8 cellular contexts compared by ENCODE assay signal in the genomic region with DNA sequence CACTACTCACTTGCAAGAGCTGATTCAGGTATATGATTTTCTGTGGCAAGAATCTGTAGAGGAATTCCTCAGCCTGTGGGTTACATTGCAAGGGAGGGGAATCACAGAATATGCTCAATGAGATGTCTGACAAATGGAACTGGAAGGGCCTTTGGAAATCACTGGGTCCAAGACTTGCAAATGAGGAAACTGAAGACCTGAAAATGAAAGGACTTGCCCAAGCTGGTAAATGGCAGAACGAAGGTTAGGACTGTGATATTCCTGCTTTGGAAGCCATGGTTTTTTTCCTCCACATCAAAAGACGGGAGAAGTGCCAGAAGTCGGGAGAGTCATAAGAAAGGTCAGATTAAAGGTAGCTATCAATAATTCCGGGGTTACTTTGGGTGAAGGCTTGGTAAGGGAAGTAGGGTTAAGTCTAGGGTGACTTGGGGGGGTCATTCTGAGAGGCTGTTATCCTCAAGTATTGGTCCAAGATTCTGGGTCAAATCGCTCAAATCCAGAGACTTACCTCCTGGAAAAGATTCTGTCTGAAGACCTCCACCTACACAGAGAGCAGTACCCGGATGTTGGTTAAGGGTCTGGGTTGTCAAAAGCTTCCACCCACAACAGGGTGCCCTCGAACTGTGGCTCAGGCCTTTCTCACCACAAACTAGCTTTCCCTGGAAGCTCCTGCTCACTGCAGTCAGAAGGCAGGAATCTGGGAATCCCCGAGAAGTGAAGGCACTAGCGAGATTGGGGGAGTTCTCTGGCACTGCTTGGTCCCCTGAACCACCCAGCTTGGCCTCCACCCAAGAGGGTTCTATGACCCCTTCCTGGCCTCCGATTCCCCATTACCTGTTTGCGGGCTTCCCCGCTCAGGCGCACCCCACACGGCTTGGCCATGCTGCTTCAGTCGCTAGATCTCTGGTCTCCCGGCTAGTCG. TPM values are rescaled to one million over a fixed set of nuclear protein-coding genes. Genes with fewer than 3 reads are reported as not detected.
DNase-seq lines count a peak whose midpoint lies in the region; ATAC-seq and TF ChIP-seq lines count a peak whose summit lies in the region.

A gene with protein sequence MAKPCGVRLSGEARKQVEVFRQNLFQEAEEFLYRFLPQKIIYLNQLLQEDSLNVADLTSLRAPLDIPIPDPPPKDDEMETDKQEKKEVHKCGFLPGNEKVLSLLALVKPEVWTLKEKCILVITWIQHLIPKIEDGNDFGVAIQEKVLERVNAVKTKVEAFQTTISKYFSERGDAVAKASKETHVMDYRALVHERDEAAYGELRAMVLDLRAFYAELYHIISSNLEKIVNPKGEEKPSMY (minus strand): TSS at position 911 of the 922 bp plus-strand sequence. CDS start 29 bp downstream, at position 882.

- no peaks in the 10 kb centered on the region for H3K9me3 Mint-ChIP-seq in HFFc6
- H3K9me3 Mint-ChIP-seq in activated T-helper 17 cell treated with anti-CD3 and anti-CD28 coated beads, Interleukin-2, amount 50 U/mL, for 72 hours: no peaks in the 10 kb centered on the region

- peak within 1 kb of the TSS; percentile 79 to 97 (median 94) for H3K27ac ChIP-seq in heart right ventricle

- no peak for ATAC-seq in activated T-helper 17 cell treated with anti-CD3 and anti-CD28 coated beads, Interleukin-2, amount 50 U/mL, for 72 hours (replicated peaks)
- ATAC-seq in heart right ventricle (no peak), GM21526 (IDR thresholded peaks at IDR 0.05; ENCODE audit: low FRiP score, unreplicated experiment) (no peak)

- peak within 1 kb of the TSS; percentile 97 for H3K27ac Mint-ChIP-seq in HFFc6
- H3K27ac Mint-ChIP-seq in activated T-helper 17 cell treated with anti-CD3 and anti-CD28 coated beads, Interleukin-2, amount 50 U/mL, for 72 hours: peak within 1 kb of the TSS; percentile 85

- 7 to 8% methylated on average over 17 of the region's 17 CpGs for WGBS in heart right ventricle, 2 donors

- H3K9me3 ChIP-seq in BE2C (no peaks in the 10 kb centered on the region), heart right ventricle (no peaks in the 10 kb centered on the region)

- H3K4me3 Mint-ChIP-seq in HFFc6: peak within 1 kb of the TSS; percentile 98
- H3K4me3 Mint-ChIP-seq in activated T-helper 17 cell treated with anti-CD3 and anti-CD28 coated beads, Interleukin-2, amount 50 U/mL, for 72 hours: peak within 1 kb of the TSS; percentile 91

- H3K36me3 ChIP-seq in BE2C (peaks cover 17% of the 10 kb centered on the region), heart right ventricle (peaks cover 0 to 56% (median 23%) of the 10 kb centered on the region in 9 donors)

- H3K27me3 ChIP-seq in BE2C (no peaks in the 10 kb centered on the region), heart right ventricle (no peaks in the 10 kb centered on the region)

- DNase-seq in BE2C (no peak), HFFc6 (peak; percentile 57), heart right ventricle (no peak), pulmonary artery endothelial cell (ENCODE audit: low read depth, low spot score) (no peak), SW480 (ENCODE audit: low spot score) (no peak), NK-92 (lab: John Stamatoyannopoulos, UW; ENCODE audit: unreplicated experiment) (no peak)

- H3K4me3 ChIP-seq in BE2C (ENCODE audit: low read depth, low read length) (peak within 1 kb of the TSS; percentile 90), heart right ventricle (peak within 1 kb of the TSS; percentile 75 to 96 (median 84))

- intact Hi-C loops in heart right ventricle (cut with DNase I): loop anchor here in 4 of 10 donors (2.0 to 10.0 kb wide), 4 partner anchors 15 to 841 kb away; a partner anchor contains a TSS

- TF ChIP-seq CTCF in BE2C (IDR thresholded peaks at IDR 0.05; ENCODE audit: low read depth, low read length) (no peak), HFFc6 (IDR thresholded peaks at IDR 0.05) (no peak), heart right ventricle (IDR thresholded peaks at IDR 0.05) (no peak)

- H3K27me3 Mint-ChIP-seq in HFFc6 (ENCODE audit: insufficient read depth): peaks cover 7% of the 10 kb centered on the region
- no peaks in the 10 kb centered on the region for H3K27me3 Mint-ChIP-seq in activated T-helper 17 cell treated with anti-CD3 and anti-CD28 coated beads, Interleukin-2, amount 50 U/mL, for 72 hours

- H3K4me1 Mint-ChIP-seq in HFFc6 (ENCODE audit: low read depth): peaks cover 55% of the 10 kb centered on the region
- H3K4me1 Mint-ChIP-seq in activated T-helper 17 cell treated with anti-CD3 and anti-CD28 coated beads, Interleukin-2, amount 50 U/mL, for 72 hours: peaks cover 46% of the 10 kb centered on the region

- peaks cover 13% of the 10 kb centered on the region for H3K36me3 Mint-ChIP-seq in HFFc6 (ENCODE audit: low read depth)
- peaks cover 85% of the 10 kb centered on the region for H3K36me3 Mint-ChIP-seq in activated T-helper 17 cell treated with anti-CD3 and anti-CD28 coated beads, Interleukin-2, amount 50 U/mL, for 72 hours (ENCODE audit: low read depth)

- H3K4me1 ChIP-seq in BE2C (no peaks in the 10 kb centered on the region), heart right ventricle (peaks cover 18 to 61% (median 34%) of the 10 kb centered on the region in 9 donors)

RNA-seq across cellular contexts. Expression of the gene that starts here (rescaled TPM):
- polyA plus RNA-seq in BE2C (2012; ENCODE audit: insufficient read depth, insufficient read length, low read depth): 119 TPM
- total RNA-seq in HFFc6 (2021; fragmentation: NEBNext Ultra II Directional; extraction: Animal tissue kit (Norgen Biotek cat#: 25700)): 100 to 1,000 TPM; 108 to 143 (median 136) TPM
- total RNA-seq in activated T-helper 17 cell treated with anti-CD3 and anti-CD28 coated beads, Interleukin-2, amount 50 U/mL, for 72 hours: 100 to 1,000 TPM; 339 to 489 TPM
- 100 to 1,000 TPM in 3 of 10 donors, 10 to 100 TPM in 7; 62.6 to 347 (median 85.0) TPM for total RNA-seq in heart right ventricle
- polyA plus RNA-seq in heart right ventricle: 100 to 1,000 TPM; 124 to 290 TPM
- total RNA-seq in pulmonary artery endothelial cell: 155 and 175 TPM in 2 replicates
